13 cellular contexts compared by ENCODE assay signal in the genomic region with DNA sequence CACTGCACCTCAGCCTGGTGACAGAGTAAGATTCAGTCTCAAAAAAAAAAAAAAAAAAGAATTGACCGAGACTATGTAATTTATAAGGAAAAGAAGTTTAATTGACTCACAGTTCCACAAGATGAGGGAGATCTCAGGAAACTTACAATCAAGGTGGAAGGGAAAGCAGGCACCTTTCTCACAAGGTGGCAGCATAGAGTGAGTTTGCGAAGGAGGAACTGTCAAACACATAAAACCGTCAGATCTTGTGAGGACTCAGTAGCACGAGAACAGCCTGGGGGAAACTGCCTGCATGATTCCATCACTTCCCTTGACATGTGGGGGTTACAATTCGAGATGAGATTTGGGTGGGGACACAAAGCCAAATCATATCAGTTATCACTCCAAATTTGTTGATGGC.
DNase-seq lines count a peak whose midpoint lies in the region; TF ChIP-seq lines count a peak whose summit lies in the region.
"Had no signal": no experiment of that assay in that cellular context is flagged by ENCODE, and none has a peak within 500 bp of the region (broad histone marks: within the 10 kb centered on the region; RNA-seq: fewer than 3 reads in every experiment).

No MANE protein-coding gene starts in this region.

- no peaks in the 10 kb centered on the region for H3K27me3 Mint-ChIP-seq in T-helper 2 cell treated with Interferon-gamma antibody and Interleukin-4, amounts not matched to agents 5 μg/mL and 100 μg/mL, for 36 hours (ENCODE audit: low read depth)
- H3K27me3 Mint-ChIP-seq in CD8-positive, alpha-beta memory T cell: peaks cover 0 to 7% of the 10 kb centered on the region in 2 donors
- H3K27me3 Mint-ChIP-seq: dendritic cell treated with granulocyte-macrophage colony-stimulating factor and Interleukin-4, amounts not matched to agents 40 ng/mL and 50 ng/mL, for 4 days; stimulated activated memory B cell treated with anti-CD40 and anti-IgM and Interleukin-4, amounts not matched to agents 10 μg/mL and 1 μg/mL and 100 μg/mL, for 72 hours had no signal

- no peak for TF ChIP-seq POLR2A in NB4 (IDR thresholded peaks at IDR 0.05; ENCODE audit: extremely low read depth, insufficient read length)
- no peak for TF ChIP-seq POLR2A in Peyer's patch (IDR thresholded peaks at IDR 0.05)

- no peak overlapping the region for H3K27ac Mint-ChIP-seq in T-helper 2 cell treated with Interferon-gamma antibody and Interleukin-4, amounts not matched to agents 5 μg/mL and 100 μg/mL, for 36 hours
- H3K27ac Mint-ChIP-seq in CD8-positive, alpha-beta memory T cell: no peak overlapping the region
- H3K27ac Mint-ChIP-seq: dendritic cell treated with granulocyte-macrophage colony-stimulating factor and Interleukin-4, amounts not matched to agents 40 ng/mL and 50 ng/mL, for 4 days; stimulated activated memory B cell treated with anti-CD40 and anti-IgM and Interleukin-4, amounts not matched to agents 10 μg/mL and 1 μg/mL and 100 μg/mL, for 72 hours had no signal

- H3K27me3 ChIP-seq in A673 (replicated peaks; ENCODE audit: insufficient read depth, low read depth, low read length, poor library complexity): no peaks in the 10 kb centered on the region
- H3K27me3 ChIP-seq in CD8-positive, alpha-beta memory T cell (ENCODE audit: insufficient read depth, low read length, poor library complexity, severe bottlenecking): no peaks in the 10 kb centered on the region
- H3K27me3 ChIP-seq in Peyer's patch: no peaks in the 10 kb centered on the region
- H3K27me3 ChIP-seq: BLaER1 had no signal

- no peaks in the 10 kb centered on the region for H3K36me3 ChIP-seq in A673 (ENCODE audit: insufficient read depth, low read length, poor library complexity, severe bottlenecking)
- no peaks in the 10 kb centered on the region for H3K36me3 ChIP-seq in CD8-positive, alpha-beta memory T cell (ENCODE audit: insufficient read depth, low read length)
- H3K36me3 ChIP-seq in Peyer's patch: no peaks in the 10 kb centered on the region
- H3K36me3 ChIP-seq: BLaER1 had no signal

- no peak overlapping the region for H3K27ac ChIP-seq in A673 (ENCODE audit: low read depth, low read length, poor library complexity, severe bottlenecking)
- H3K27ac ChIP-seq in CD8-positive, alpha-beta memory T cell (ENCODE audit: low read depth, low read length): no peak overlapping the region
- no peak overlapping the region for H3K27ac ChIP-seq in Peyer's patch
- H3K27ac ChIP-seq: BLaER1 had no signal

- H3K9me3 ChIP-seq in A673 (ENCODE audit: low read depth, low read length, poor library complexity, severe bottlenecking) (no peaks in the 10 kb centered on the region), Peyer's patch (no peaks in the 10 kb centered on the region)
- H3K9me3 ChIP-seq in CD8-positive, alpha-beta memory T cell (ENCODE audit: low read length): no peaks in the 10 kb centered on the region
- H3K9me3 ChIP-seq: BLaER1 had no signal

- DNase-seq in A673 (ENCODE audit: low spot score) (peak; percentile 8), NB4 (ENCODE audit: low read depth) (peak; percentile 27), epithelial cell of proximal tubule (ENCODE audit: low read depth) (no peak), Peyer's patch (no peak)
- no peak for DNase-seq in T-helper 2 cell treated with Interferon-gamma antibody and Interleukin-4, amounts not matched to agents 5 μg/mL and 100 μg/mL, for 36 hours (ENCODE audit: low spot score)
- no peak for DNase-seq in CD8-positive, alpha-beta memory T cell
- no peak for DNase-seq in activated effector memory CD4-positive, alpha-beta T cell treated with Interleukin-2 at 50 U/mL for 16 hours
- DNase-seq: left cardiac atrium, NCI-H510A treated with DMSO at 0.1 percent for 48 hours had no signal

- H3K4me1 ChIP-seq in A673 (ENCODE audit: insufficient read depth, low read length, poor library complexity, severe bottlenecking) (no peaks in the 10 kb centered on the region), Peyer's patch (no peaks in the 10 kb centered on the region)
- no peaks in the 10 kb centered on the region for H3K4me1 ChIP-seq in CD8-positive, alpha-beta memory T cell (ENCODE audit: insufficient read depth, low read length)
- H3K4me1 ChIP-seq: BLaER1 had no signal

- no peaks in the 10 kb centered on the region for H3K4me1 Mint-ChIP-seq in T-helper 2 cell treated with Interferon-gamma antibody and Interleukin-4, amounts not matched to agents 5 μg/mL and 100 μg/mL, for 36 hours (ENCODE audit: low read depth)
- H3K4me1 Mint-ChIP-seq in CD8-positive, alpha-beta memory T cell: no peaks in the 10 kb centered on the region
- H3K4me1 Mint-ChIP-seq: stimulated activated memory B cell treated with anti-CD40 and anti-IgM and Interleukin-4, amounts not matched to agents 10 μg/mL and 1 μg/mL and 100 μg/mL, for 72 hours had no signal

- no peak overlapping the region for H3K4me3 ChIP-seq in A673 (ENCODE audit: low read depth, low read length, poor library complexity, severe bottlenecking)
- no peak overlapping the region for H3K4me3 ChIP-seq in NB4 (ENCODE audit: low read depth, low read length)
- H3K4me3 ChIP-seq in epithelial cell of proximal tubule (ENCODE audit: low read depth, low read length): no peak overlapping the region
- H3K4me3 ChIP-seq in CD8-positive, alpha-beta memory T cell (ENCODE audit: low read length): no peak overlapping the region
- H3K4me3 ChIP-seq in Peyer's patch: no peak overlapping the region
- H3K4me3 ChIP-seq: BLaER1 had no signal

- BruUV-seq in A673 (replicated peaks; lab: Mats Ljungman, UMichigan): no TSS peak

- intact Hi-C loops in A673 (cut with micrococcal nuclease; ENCODE audit: unreplicated experiment): no loop called here

- H3K9me3 Mint-ChIP-seq in T-helper 2 cell treated with Interferon-gamma antibody and Interleukin-4, amounts not matched to agents 5 μg/mL and 100 μg/mL, for 36 hours: no peaks in the 10 kb centered on the region
- peaks cover 2 to 16% (median 12%) of the 10 kb centered on the region in 5 donors for H3K9me3 Mint-ChIP-seq in CD8-positive, alpha-beta memory T cell

- H3K4me3 Mint-ChIP-seq in T-helper 2 cell treated with Interferon-gamma antibody and Interleukin-4, amounts not matched to agents 5 μg/mL and 100 μg/mL, for 36 hours: no peak overlapping the region
- H3K4me3 Mint-ChIP-seq in CD8-positive, alpha-beta memory T cell: no peak overlapping the region
- H3K4me3 Mint-ChIP-seq: dendritic cell treated with granulocyte-macrophage colony-stimulating factor and Interleukin-4, amounts not matched to agents 40 ng/mL and 50 ng/mL, for 4 days; stimulated activated memory B cell treated with anti-CD40 and anti-IgM and Interleukin-4, amounts not matched to agents 10 μg/mL and 1 μg/mL and 100 μg/mL, for 72 hours had no signal

- H3K36me3 Mint-ChIP-seq in T-helper 2 cell treated with Interferon-gamma antibody and Interleukin-4, amounts not matched to agents 5 μg/mL and 100 μg/mL, for 36 hours (ENCODE audit: low read depth): no peaks in the 10 kb centered on the region
- H3K36me3 Mint-ChIP-seq in CD8-positive, alpha-beta memory T cell: peaks cover 0 to 3% (median 0%) of the 10 kb centered on the region in 3 donors
- H3K36me3 Mint-ChIP-seq: stimulated activated memory B cell treated with anti-CD40 and anti-IgM and Interleukin-4, amounts not matched to agents 10 μg/mL and 1 μg/mL and 100 μg/mL, for 72 hours had no signal

- TF ChIP-seq CTCF in A673 (conservative IDR thresholded peaks at IDR 0.05; ENCODE audit: low read depth, low read length): 0 out of 2 replicates have a peak, but pooled peaks have one; percentile 17
- TF ChIP-seq CTCF in GM12874 (IDR thresholded peaks at IDR 0.05; ENCODE audit: insufficient read depth, low read depth, low read length): peak; percentile 8; the same call in 1 of the 2 replicates
- peak; percentile 22 for TF ChIP-seq CTCF in NB4 (IDR thresholded peaks at IDR 0.05; ENCODE audit: low read depth, low read length)
- TF ChIP-seq CTCF in epithelial cell of proximal tubule (conservative IDR thresholded peaks at IDR 0.05; ENCODE audit: low read depth, low read length): peak; percentile 40
- TF ChIP-seq CTCF in Peyer's patch (IDR thresholded peaks at IDR 0.05): peak in 3 of 6 experiments; percentile 16 to 21 (median 17)

- POLR2A ChIA-PET in A673 (lab: Charles Lee; ENCODE audit: low non-redundant PET): no interaction called here
- POLR2A ChIA-PET in CD8-positive, alpha-beta memory T cell (lab: Charles Lee): no interaction called here

- CTCF ChIA-PET in A673 (lab: Charles Lee): no interaction called here
- CTCF ChIA-PET in CD8-positive, alpha-beta memory T cell (lab: Charles Lee): no interaction called here

Comparison
In these comparisons a context has a peak if more than half of its experiments do, and no peak if none do; other contexts are left out.
1. DNase-seq: peak in A673 (single experiment) and NB4 (single experiment); none in epithelial cell of proximal tubule (single experiment), T-helper 2 cell treated with Interferon-gamma antibody and Interleukin-4, amounts not matched to agents 5 μg/mL and 100 μg/mL, for 36 hours (single experiment), CD8-positive, alpha-beta memory T cell (0 of 5), Peyer's patch (0 of 3) and activated effector memory CD4-positive, alpha-beta T cell treated with Interleukin-2 at 50 U/mL for 16 hours (single experiment).